In the genomic region with DNA sequence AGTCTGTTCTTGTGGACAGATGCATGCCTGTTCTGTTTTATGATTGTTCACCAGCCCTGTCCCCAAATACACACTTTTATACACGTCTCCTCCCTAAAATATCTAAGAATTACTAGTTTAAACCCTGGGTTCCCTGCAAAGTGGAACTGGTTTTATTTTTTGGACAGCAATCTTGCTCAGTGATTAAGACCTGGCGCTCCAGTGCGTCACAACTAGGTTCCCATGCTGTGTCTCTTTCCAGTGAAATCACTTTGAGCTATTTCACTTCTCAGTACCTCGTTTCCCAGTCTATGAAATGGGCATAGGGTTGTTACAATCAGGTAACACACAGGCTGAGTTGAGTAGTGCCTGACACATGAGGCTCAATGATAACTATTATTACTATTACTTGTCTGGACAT, we compare ENCODE assay signal across 8 cellular contexts. TPM values are rescaled to one million over a fixed set of nuclear protein-coding genes. Genes with fewer than 3 reads are reported as not detected.
A peak's percentile ranks its signal among the peaks of the same experiment; 100 is the strongest.
DNase-seq lines count a peak whose midpoint lies in the region; ATAC-seq and TF ChIP-seq lines count a peak whose summit lies in the region.

No MANE protein-coding gene starts in this region.

- TF ChIP-seq EP300 in neural cell (conservative IDR thresholded peaks at IDR 0.05; ENCODE audit: poor library complexity, severe bottlenecking) (no peak), ovary (IDR thresholded peaks at IDR 0.05) (no peak)

- TF ChIP-seq POLR2A in ovary (IDR thresholded peaks at IDR 0.05) = no peak

- H3K4me3 ChIP-seq in BLaER1 (peak overlapping the region; percentile 76; the same call in 1 of the 2 replicates), LNCaP clone FGC (ENCODE audit: low read depth, low read length) (peak overlapping the region; percentile 99), duodenal mucosa (ENCODE audit: low read depth in 1 of 2, low read length in 2 of 2) (peak overlapping the region; percentile 91 to 98), neural cell (ENCODE audit: low read length) (peak overlapping the region; percentile 84), mucosa of descending colon (no peak overlapping the region), ovary (no peak overlapping the region)

- no peak overlapping the region for H2AFZ ChIP-seq in neural cell (ENCODE audit: low read depth, low read length)

- no peaks in the 10 kb centered on the region for H3K9me2 ChIP-seq in neural cell (ENCODE audit: insufficient read depth, low read length)

- H3F3A ChIP-seq in neural cell (ENCODE audit: insufficient read depth, low read length, poor library complexity, severe bottlenecking) = no peaks in the 10 kb centered on the region

- H3K9me3 ChIP-seq in BLaER1 (no peaks in the 10 kb centered on the region), duodenal mucosa (ENCODE audit: control insufficient read depth in 1 of 2, low read length in 2 of 2) (no peaks in the 10 kb centered on the region), neural cell (ENCODE audit: low read length) (no peaks in the 10 kb centered on the region), mucosa of descending colon (no peaks in the 10 kb centered on the region), ovary (no peaks in the 10 kb centered on the region)

- WGBS in ovary, 3 donors = 81 to 88% (median 84%) methylated on average over 4 of the region's 4 CpGs

- H3K4me2 ChIP-seq in BLaER1 (peak overlapping the region; percentile 91), neural cell (ENCODE audit: low read length) (peak overlapping the region; percentile 71)

- H3K36me3 ChIP-seq in BLaER1 (peaks cover 25% of the 10 kb centered on the region), duodenal mucosa (ENCODE audit: control insufficient read depth in 1 of 2, insufficient read depth in 2 of 2, low read length in 2 of 2) (peaks cover 0 to 10% of the 10 kb centered on the region in 2 donors), neural cell (ENCODE audit: insufficient read depth, low read length) (peaks cover under 1% of the 10 kb centered on the region), mucosa of descending colon (ENCODE audit: low read depth) (peaks cover 1% of the 10 kb centered on the region), ovary (no peaks in the 10 kb centered on the region)

- intact Hi-C loops in mucosa of descending colon (cut with DNase I, micrococcal nuclease) (loop anchor here in 1 of 2 donors (10.0 kb wide), 1 partner anchor 138 kb away; no protein-coding TSS in a partner anchor), ovary (cut with DNase I) (loop anchor here in 1 of 4 donors (10.0 kb wide), 1 partner anchor 128 kb away; no protein-coding TSS in a partner anchor)

- ATAC-seq in mucosa of descending colon (no peak), HG03196 (IDR thresholded peaks at IDR 0.05; ENCODE audit: unreplicated experiment) (no peak)

- H3K9ac ChIP-seq in BLaER1 (peak overlapping the region; percentile 91), duodenal mucosa (ENCODE audit: low read depth in 1 of 2, low read length in 2 of 2) (peak overlapping the region in 1 of 2 donors; percentile 95), neural cell (ENCODE audit: low read length) (peak overlapping the region; percentile 82)

- no peak for TF ChIP-seq RAD21 in neural cell (conservative IDR thresholded peaks at IDR 0.05)

- TF ChIP-seq CTCF in LNCaP clone FGC (IDR thresholded peaks at IDR 0.05; ENCODE audit: control insufficient read depth, extremely low read depth, insufficient read depth) = no peak
- TF ChIP-seq CTCF in neural cell (IDR thresholded peaks at IDR 0.05; ENCODE audit: poor library complexity, severe bottlenecking) = no peak
- no peak for TF ChIP-seq CTCF in mucosa of descending colon (IDR thresholded peaks at IDR 0.05)
- TF ChIP-seq CTCF in ovary (IDR thresholded peaks at IDR 0.05) = no peak

- H3K27ac ChIP-seq in BLaER1 = no peak overlapping the region
- no peak overlapping the region for H3K27ac ChIP-seq in duodenal mucosa (ENCODE audit: low read depth, low read length)
- no peak overlapping the region for H3K27ac ChIP-seq in neural cell (ENCODE audit: low read length)
- H3K27ac ChIP-seq in ovary = no peak overlapping the region

- peaks cover 31% of the 10 kb centered on the region for H4K20me1 ChIP-seq in BLaER1
- no peaks in the 10 kb centered on the region for H4K20me1 ChIP-seq in neural cell (ENCODE audit: insufficient read depth)

- H3K4me1 ChIP-seq in BLaER1 (peaks cover 34% of the 10 kb centered on the region), duodenal mucosa (ENCODE audit: control insufficient read depth in 1 of 2, insufficient read depth in 2 of 2, low read length in 2 of 2) (peaks cover 11 to 15% of the 10 kb centered on the region in 2 donors), mucosa of descending colon (ENCODE audit: low read depth) (peaks cover 14% of the 10 kb centered on the region), ovary (ENCODE audit: insufficient read depth) (peaks cover 1% of the 10 kb centered on the region)

- H3K27me3 ChIP-seq in BLaER1 = no peaks in the 10 kb centered on the region
- no peaks in the 10 kb centered on the region for H3K27me3 ChIP-seq in duodenal mucosa (ENCODE audit: control insufficient read depth in 1 of 2, insufficient read depth in 2 of 2, low read length in 2 of 2)
- no peaks in the 10 kb centered on the region for H3K27me3 ChIP-seq in neural cell (ENCODE audit: insufficient read depth, low read depth, low read length)
- H3K27me3 ChIP-seq in ovary = no peaks in the 10 kb centered on the region

- peaks cover 22% of the 10 kb centered on the region for H3K79me2 ChIP-seq in neural cell (replicated peaks; ENCODE audit: insufficient read depth, low read length)

- no peak for DNase-seq in LNCaP clone FGC (ENCODE audit: low read depth)
- no peak for DNase-seq in mucosa of descending colon
- no peak for DNase-seq in NCI-H524 treated with DMSO at 0.1 percent for 48 hours (lab: John Stamatoyannopoulos, UW)
- DNase-seq in ovary = no peak

TF ChIP-seq in neural cell, 6 proteins besides CTCF, POLR2A, EP300 and RAD21:
- TF ChIP-seq EZH2 (IDR thresholded peaks at IDR 0.05; ENCODE audit: borderline replicate concordance, insufficient read depth, low read length, poor library complexity, severe bottlenecking) = no peak
- no peak for TF ChIP-seq MXI1 (conservative IDR thresholded peaks at IDR 0.05; ENCODE audit: poor library complexity, severe bottlenecking)
- TF ChIP-seq TAF1 (IDR thresholded peaks at IDR 0.05; ENCODE audit: low read depth) = no peak
- no peak for TF ChIP-seq SMC3 (conservative IDR thresholded peaks at IDR 0.05; ENCODE audit: poor library complexity)
- TF ChIP-seq, protein P1, sequence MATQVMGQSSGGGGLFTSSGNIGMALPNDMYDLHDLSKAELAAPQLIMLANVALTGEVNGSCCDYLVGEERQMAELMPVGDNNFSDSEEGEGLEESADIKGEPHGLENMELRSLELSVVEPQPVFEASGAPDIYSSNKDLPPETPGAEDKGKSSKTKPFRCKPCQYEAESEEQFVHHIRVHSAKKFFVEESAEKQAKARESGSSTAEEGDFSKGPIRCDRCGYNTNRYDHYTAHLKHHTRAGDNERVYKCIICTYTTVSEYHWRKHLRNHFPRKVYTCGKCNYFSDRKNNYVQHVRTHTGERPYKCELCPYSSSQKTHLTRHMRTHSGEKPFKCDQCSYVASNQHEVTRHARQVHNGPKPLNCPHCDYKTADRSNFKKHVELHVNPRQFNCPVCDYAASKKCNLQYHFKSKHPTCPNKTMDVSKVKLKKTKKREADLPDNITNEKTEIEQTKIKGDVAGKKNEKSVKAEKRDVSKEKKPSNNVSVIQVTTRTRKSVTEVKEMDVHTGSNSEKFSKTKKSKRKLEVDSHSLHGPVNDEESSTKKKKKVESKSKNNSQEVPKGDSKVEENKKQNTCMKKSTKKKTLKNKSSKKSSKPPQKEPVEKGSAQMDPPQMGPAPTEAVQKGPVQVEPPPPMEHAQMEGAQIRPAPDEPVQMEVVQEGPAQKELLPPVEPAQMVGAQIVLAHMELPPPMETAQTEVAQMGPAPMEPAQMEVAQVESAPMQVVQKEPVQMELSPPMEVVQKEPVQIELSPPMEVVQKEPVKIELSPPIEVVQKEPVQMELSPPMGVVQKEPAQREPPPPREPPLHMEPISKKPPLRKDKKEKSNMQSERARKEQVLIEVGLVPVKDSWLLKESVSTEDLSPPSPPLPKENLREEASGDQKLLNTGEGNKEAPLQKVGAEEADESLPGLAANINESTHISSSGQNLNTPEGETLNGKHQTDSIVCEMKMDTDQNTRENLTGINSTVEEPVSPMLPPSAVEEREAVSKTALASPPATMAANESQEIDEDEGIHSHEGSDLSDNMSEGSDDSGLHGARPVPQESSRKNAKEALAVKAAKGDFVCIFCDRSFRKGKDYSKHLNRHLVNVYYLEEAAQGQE (IDR thresholded peaks at IDR 0.05; ENCODE audit: borderline replicate concordance) = no peak
- TF ChIP-seq POLR2AphosphoS5 (IDR thresholded peaks at IDR 0.05) = no peak

RNA-seq across cellular contexts. Expression of gene CEP20, which starts 1.1 kb away (rescaled TPM):
- polyA plus RNA-seq in neural cell (35.8 and 59.7 TPM in 2 replicates), ovary (10 to 100 TPM; 26.8 to 44.4 TPM)
- 41.6 and 44.1 TPM in 2 replicates for polyA minus RNA-seq in neural cell
- total RNA-seq in mucosa of descending colon (10 to 100 TPM; 23.2 to 26.8 (median 26.4) TPM), ovary (10 to 100 TPM; 23.4 to 41.3 (median 30.9) TPM)

RNA-seq across cellular contexts. Expression of gene MYH11, which starts 30.5 kb away (rescaled TPM):
- polyA plus RNA-seq in neural cell (not detected in 2 replicates), ovary (1,000 to 10,000 TPM in 1 of 2 donors, 100 to 1,000 TPM in 1; 237 to 2,765 TPM)
- not detected in 2 replicates for polyA minus RNA-seq in neural cell
- total RNA-seq in mucosa of descending colon (1,000 to 10,000 TPM in 1 of 3 donors, 100 to 1,000 TPM in 1, 10 to 100 TPM in 1; 98.2 to 5,005 (median 282) TPM), ovary (100 to 1,000 TPM in 4 of 7 donors, 10 to 100 TPM in 3; 50.9 to 886 (median 263) TPM)

Comparison
In these comparisons a context has a peak if more than half of its experiments do, and no peak if none do; other contexts are left out.
1. H3K4me3 ChIP-seq: peak in BLaER1 (single experiment), LNCaP clone FGC (single experiment), duodenal mucosa (2 of 2) and neural cell (single experiment); none in mucosa of descending colon (single experiment) and ovary (single experiment).